11 cellular contexts compared by ENCODE assay signal in the genomic region with DNA sequence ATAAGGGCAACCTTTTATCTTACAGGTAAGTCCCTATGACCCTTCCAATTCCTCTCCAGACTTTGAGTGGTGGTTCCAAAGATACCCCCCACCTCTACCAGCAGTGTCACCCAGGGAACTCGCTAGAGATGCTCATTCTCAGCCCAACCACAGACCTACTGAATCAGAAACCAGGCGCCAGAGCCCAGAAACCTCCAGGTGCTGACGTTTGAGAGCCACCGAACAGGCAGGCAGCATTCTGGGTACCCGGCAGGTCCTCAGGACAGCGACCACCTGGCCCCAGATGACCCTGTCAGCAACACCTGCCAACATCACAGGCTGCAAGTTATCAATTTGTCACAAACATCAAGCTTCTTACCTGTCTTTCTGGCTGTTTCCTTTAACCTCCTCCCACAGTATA. TPM values are rescaled to one million over a fixed set of nuclear protein-coding genes. Genes with fewer than 3 reads are reported as not detected.
DNase-seq lines count a peak whose midpoint lies in the region; ATAC-seq and TF ChIP-seq lines count a peak whose summit lies in the region.
"Had no signal": no experiment of that assay in that cellular context is flagged by ENCODE, and none has a peak within 500 bp of the region (broad histone marks: within the 10 kb centered on the region; RNA-seq: fewer than 3 reads in every experiment).

No MANE protein-coding gene starts in this region.

- H3K9me3 Mint-ChIP-seq in CD14-positive monocyte (no peaks in the 10 kb centered on the region), T-cell (no peaks in the 10 kb centered on the region), immature natural killer cell (no peaks in the 10 kb centered on the region)

- in situ Hi-C loops in gastrocnemius medialis (cut with MboI; ENCODE audit: low sequenced_read_pairs in 4 of 4), result no loop called here

- H3K36me3 ChIP-seq in gastrocnemius medialis, result no peaks in the 10 kb centered on the region

- ATAC-seq in GM21381 (IDR thresholded peaks at IDR 0.05; ENCODE audit: unreplicated experiment), result peak; percentile 51
- peak in 1 of 4 experiments; percentile 55 for ATAC-seq in T-cell (replicated peaks in 1 of 4)
- no peak for ATAC-seq in gastrocnemius medialis

- H3K36me3 Mint-ChIP-seq in CD14-positive monocyte, result peaks cover 71 to 77% of the 10 kb centered on the region in 2 donors
- peaks cover 27% of the 10 kb centered on the region for H3K36me3 Mint-ChIP-seq in T-cell
- H3K36me3 Mint-ChIP-seq in immature natural killer cell, result peaks cover 0 to 4% (median 3%) of the 10 kb centered on the region in 3 donors

- no peak overlapping the region for H3K4me3 Mint-ChIP-seq in CD14-positive monocyte
- peak overlapping the region in 2 of 3 donors; percentile 11 to 20 for H3K4me3 Mint-ChIP-seq in T-cell
- peak overlapping the region in 4 of 5 donors; percentile 46 to 61 (median 53) for H3K4me3 Mint-ChIP-seq in immature natural killer cell
- H3K4me3 Mint-ChIP-seq: brain had no signal

- H3K4me3 ChIP-seq in gastrocnemius medialis (no peak overlapping the region), lower leg skin (ENCODE audit: low read depth, poor library complexity, severe bottlenecking) (no peak overlapping the region)

- CTCF ChIA-PET in T-cell (lab: Charles Lee), result interaction anchor here in 1 of 2 donors (1.2 to 1.4 kb wide), 4 partner anchors 8 to 52 kb away, joined by 5 to 11 read pairs (median 8); no protein-coding TSS in a partner anchor

- H3K27ac Mint-ChIP-seq in CD14-positive monocyte (peak overlapping the region in 6 of 7 donors; percentile 30 to 92 (median 77)), T-cell (peak overlapping the region; percentile 82 to 88), immature natural killer cell (peak overlapping the region; percentile 57 to 93 (median 76))

- H3K27ac ChIP-seq in gastrocnemius medialis, result peak overlapping the region in 1 of 4 donors; percentile 17

- H3K9me3 ChIP-seq in gastrocnemius medialis, result no peaks in the 10 kb centered on the region

- POLR2A ChIA-PET in T-cell (lab: Charles Lee), result interaction anchor here in 1 of 2 donors (0.7 to 1.4 kb wide), 2 partner anchors 10 to 98 kb away, joined by 3 to 5 read pairs; no protein-coding TSS in a partner anchor

- H3K4me1 ChIP-seq in gastrocnemius medialis, result peaks cover 61 to 69% of the 10 kb centered on the region in 2 donors

- WGBS in lower leg skin, 2 donors, result 92 to 93% methylated on average over 6 of the region's 6 CpGs

- TF ChIP-seq POLR2A in gastrocnemius medialis (IDR thresholded peaks at IDR 0.05) (no peak), lower leg skin (IDR thresholded peaks at IDR 0.05) (no peak)

- H3K4me1 Mint-ChIP-seq in CD14-positive monocyte (peaks cover 52% of the 10 kb centered on the region), T-cell (peaks cover 67 to 87% (median 80%) of the 10 kb centered on the region in 3 donors), immature natural killer cell (peaks cover 91 to 94% of the 10 kb centered on the region in 2 donors)

- H3K27me3 Mint-ChIP-seq in CD14-positive monocyte (ENCODE audit: low read depth in 3 of 3) (no peaks in the 10 kb centered on the region), T-cell (no peaks in the 10 kb centered on the region), immature natural killer cell (ENCODE audit: low read depth in 3 of 3) (no peaks in the 10 kb centered on the region)

- TF ChIP-seq CTCF in CD14-positive monocyte (IDR thresholded peaks at IDR 0.05) (no peak), gastrocnemius medialis (IDR thresholded peaks at IDR 0.05 in 4 of 5, conservative IDR thresholded peaks at IDR 0.05 in 1 of 5) (no peak), lower leg skin (IDR thresholded peaks at IDR 0.05) (no peak)

- DNase-seq in CD14-positive monocyte (ENCODE audit: low spot score) (no peak), T-cell (no peak), immature natural killer cell (no peak), gastrocnemius medialis (no peak), T1000 (lab: John Stamatoyannopoulos, UW) (no peak), EL (no peak), lower leg skin (ENCODE audit: low spot score in 2 of 2) (no peak)
- DNase-seq: NCI-H1105, NCI-H774 had no signal

- H3K27me3 ChIP-seq in gastrocnemius medialis, result no peaks in the 10 kb centered on the region

- intact Hi-C loops in CD14-positive monocyte (cut with micrococcal nuclease) (no loop called here), gastrocnemius medialis (cut with DNase I; ENCODE audit: low total_unique reads) (no loop called here), lower leg skin (cut with DNase I; ENCODE audit: low total_unique reads) (no loop called here)

RNA-seq across cellular contexts. Expression of a gene that starts 19.5 kb away (rescaled TPM):
- polyA plus RNA-seq in CD14-positive monocyte, result 1 to 10 TPM; 1.7 to 3.0 TPM
- 100 to 1,000 TPM in 4 of 5 donors, 10 to 100 TPM in 1; 97.9 to 167 (median 139) TPM for total RNA-seq in T-cell
- 10 to 100 TPM in 1 of 3 donors, 1 to 10 TPM in 2; 1.2 to 15.8 (median 7.4) TPM for polyA plus RNA-seq in immature natural killer cell
- total RNA-seq in gastrocnemius medialis, result 100 to 1,000 TPM; 123 to 296 (median 217) TPM
- total RNA-seq in lower leg skin, result 10 to 100 TPM; 18.0 to 70.8 (median 43.5) TPM

Comparison
In these comparisons a context has a peak if more than half of its experiments do, and no peak if none do; other contexts are left out.
1. H3K4me3 Mint-ChIP-seq: peak in T-cell (2 of 3) and immature natural killer cell (4 of 5); none in CD14-positive monocyte (0 of 2).
2. Peak in every context shown above with its lines, with median percentiles within 50 percentile points of each other: H3K27ac Mint-ChIP-seq.